In genomic region chr12:53159195-53159834, GRCh38 we compare ENCODE assay signal across 8 cellular contexts. TPM values are rescaled to one million over a fixed set of nuclear protein-coding genes. Genes with fewer than 3 reads are reported as not detected.
DNase-seq lines count a peak whose midpoint lies in the region; ATAC-seq and TF ChIP-seq lines count a peak whose summit lies in the region.

No MANE protein-coding gene starts in this region.

- H3K9me3 Mint-ChIP-seq in central memory CD8-positive, alpha-beta T cell: no peaks in the 10 kb centered on the region

- H3K27me3 Mint-ChIP-seq in central memory CD8-positive, alpha-beta T cell: no peaks in the 10 kb centered on the region

- H3K36me3 Mint-ChIP-seq in central memory CD8-positive, alpha-beta T cell (ENCODE audit: insufficient read depth): no peaks in the 10 kb centered on the region

- H3K4me3 Mint-ChIP-seq in central memory CD8-positive, alpha-beta T cell: no peak overlapping the region

- ATAC-seq in HG03280 (IDR thresholded peaks at IDR 0.05; ENCODE audit: unreplicated experiment) (peak; percentile 65), left colon (peak; percentile 92), GM18505 (IDR thresholded peaks at IDR 0.05; ENCODE audit: unreplicated experiment) (no peak)
- peak; percentile 98 for ATAC-seq in central memory CD8-positive, alpha-beta T cell (replicated peaks; ENCODE audit: extremely low read depth, poor library complexity, severe bottlenecking)

- TF ChIP-seq POLR2A in GM18505 (IDR thresholded peaks at IDR 0.05; ENCODE audit: borderline replicate concordance, extremely low read depth, insufficient read depth, insufficient read length): no peak

- peaks cover 9% of the 10 kb centered on the region for H3K4me1 Mint-ChIP-seq in central memory CD8-positive, alpha-beta T cell

- intact Hi-C loops in left colon (cut with DNase I, micrococcal nuclease): loop anchor here in 1 of 2 donors (5.0 kb wide), 1 partner anchor 33 kb away; no protein-coding TSS in a partner anchor

- in situ Hi-C loops in GM13977 (cut with MboI; ENCODE audit: low pct_unique_long_range_greater_than_20kb, low sequenced_read_pairs, unreplicated experiment): no loop called here

- peak overlapping the region; percentile 30 for H3K27ac Mint-ChIP-seq in central memory CD8-positive, alpha-beta T cell (ENCODE audit: low read depth)

- TF ChIP-seq CTCF in GM13977 (IDR thresholded peaks at IDR 0.05; ENCODE audit: extremely low read depth, insufficient read depth, missing control alignments): peak; percentile 99

- peak; percentile 92 for DNase-seq in GM13977 (ENCODE audit: low spot score)
- peak; percentile 50 for DNase-seq in NCI-H510A (lab: John Stamatoyannopoulos, UW)
- DNase-seq in activated CD4-positive, alpha-beta T cell treated with anti-CD3 and anti-CD28 coated beads for 1 hour: peak; percentile 83
- peak; percentile 84 to 85 for DNase-seq in central memory CD8-positive, alpha-beta T cell (ENCODE audit: low spot score in 2 of 2)
- DNase-seq in left colon: peak; percentile 64 to 90
- peak; percentile 92 for DNase-seq in stimulated activated CD4-positive, alpha-beta T cell treated with anti-CD3 and anti-CD28 coated beads, Interleukin-4, amount 100 ng/mL, for 24 hours

RNA-seq across cellular contexts. Expression of gene ZNF740, which starts 21.2 kb away (rescaled TPM):
- 10 to 100 TPM; 28.7 to 32.7 TPM for total RNA-seq in left colon

RNA-seq across cellular contexts. Expression of gene CSAD, which starts 21.4 kb away (rescaled TPM):
- total RNA-seq in left colon: 10 to 100 TPM; 22.8 to 28.7 TPM

RNA-seq across cellular contexts. Expression of gene ITGB7, which starts 47.7 kb away (rescaled TPM):
- 1 to 10 TPM; 4.6 to 9.1 TPM for total RNA-seq in left colon

RNA-seq across cellular contexts. Expression of gene SOAT2, which starts 56.0 kb away (rescaled TPM):
- not detected for total RNA-seq in left colon
